7 cellular contexts compared by ENCODE assay signal in genomic region chr15:66698318-66698961, GRCh38. TPM values are rescaled to one million over a fixed set of nuclear protein-coding genes. Genes with fewer than 3 reads are reported as not detected.
DNase-seq lines count a peak whose midpoint lies in the region; ATAC-seq and TF ChIP-seq lines count a peak whose summit lies in the region.

No MANE protein-coding gene starts in this region.

- H3K4me3 ChIP-seq in IMR-90 (ENCODE audit: insufficient read depth, low read depth, low read length), result no peak overlapping the region
- no peak overlapping the region for H3K4me3 ChIP-seq in fibroblast of the aortic adventitia (ENCODE audit: low read depth, low read length)
- no peak overlapping the region for H3K4me3 ChIP-seq in parathyroid adenoma (ENCODE audit: low read depth, low read length)

- TF ChIP-seq CTCF in IMR-90 (conservative IDR thresholded peaks at IDR 0.05; ENCODE audit: low read depth, low read length), result peak; percentile 80
- TF ChIP-seq CTCF in fibroblast of the aortic adventitia (IDR thresholded peaks at IDR 0.05; ENCODE audit: insufficient read depth, low read length), result peak; percentile 95
- TF ChIP-seq CTCF in parathyroid adenoma (IDR thresholded peaks at IDR 0.05), result peak; percentile 61

- no peak overlapping the region for H2BK15ac ChIP-seq in IMR-90 (ENCODE audit: low read depth, low read length)

- H3K27me3 ChIP-seq in IMR-90 (ENCODE audit: control insufficient read depth, insufficient read depth, low read length) (no peaks in the 10 kb centered on the region), parathyroid adenoma (ENCODE audit: control insufficient read depth, insufficient read depth, low read length) (no peaks in the 10 kb centered on the region)

- no peaks in the 10 kb centered on the region for H3K79me2 ChIP-seq in parathyroid adenoma

- POLR2A ChIA-PET in IMR-90 (lab: Charles Lee; ENCODE audit: unreplicated experiment), result no interaction called here

- TF ChIP-seq POLR2A in IMR-90 (IDR thresholded peaks at IDR 0.05; ENCODE audit: low read depth, low read length), result no peak

- no peak overlapping the region for H3K56ac ChIP-seq in IMR-90 (ENCODE audit: extremely low read depth, insufficient read depth, low read length)

- H3K79me1 ChIP-seq in IMR-90 (ENCODE audit: low read depth in 1 of 2, low read length in 2 of 2), result no peaks in the 10 kb centered on the region

- in situ Hi-C loops in IMR-90 (cut with MboI; ENCODE audit: low sequenced_read_pairs), result loop anchor here (5.0 kb wide), 1 partner anchor 86 kb away; no protein-coding TSS in a partner anchor

- H3K36me3 ChIP-seq in IMR-90 (ENCODE audit: control insufficient read depth, insufficient read depth, low read length) (no peaks in the 10 kb centered on the region), parathyroid adenoma (ENCODE audit: control insufficient read depth, insufficient read depth, low read length) (no peaks in the 10 kb centered on the region)

- H3K4me1 ChIP-seq in IMR-90 (ENCODE audit: control insufficient read depth, insufficient read depth, low read length), result no peaks in the 10 kb centered on the region
- no peaks in the 10 kb centered on the region for H3K4me1 ChIP-seq in parathyroid adenoma

- no TSS peak for BruUV-seq in IMR-90 (replicated peaks; lab: Mats Ljungman, UMichigan)

- H2AFZ ChIP-seq in IMR-90 (replicated peaks; ENCODE audit: low read length, poor library complexity) (peak overlapping the region; percentile 48), parathyroid adenoma (peak overlapping the region; percentile 33)

- CTCF ChIA-PET in IMR-90 (lab: Yijun Ruan, JAX), result interaction anchor here (0.6 to 1.4 kb wide), 4 partner anchors 19 to 159 kb away, joined by 3 to 4 read pairs (median 3); no protein-coding TSS in a partner anchor

- H2BK120ac ChIP-seq in IMR-90 (ENCODE audit: low read depth, low read length), result no peak overlapping the region

- no peak overlapping the region for H3K4ac ChIP-seq in IMR-90 (ENCODE audit: low read depth, low read length)

- no peak overlapping the region for H4K5ac ChIP-seq in IMR-90 (ENCODE audit: low read depth, low read length)

- dilution Hi-C loops in IMR-90 (cut with HindIII; ENCODE audit: low sequenced_read_pairs, unreplicated experiment), result no loop called here

- ATAC-seq in IMR-90 (ENCODE audit: low read depth) (peak; percentile 31), GM19351 (IDR thresholded peaks at IDR 0.05; ENCODE audit: unreplicated experiment) (no peak)

- peaks cover 6% of the 10 kb centered on the region; the same call in 1 of the 2 replicates for H4K20me1 ChIP-seq in IMR-90 (ENCODE audit: insufficient read depth, low read length)

- H3K9ac ChIP-seq in IMR-90 (ENCODE audit: low read depth, low read length) (no peak overlapping the region), parathyroid adenoma (no peak overlapping the region)

- peak; percentile 83 for TF ChIP-seq RAD21 in IMR-90 (IDR thresholded peaks at IDR 0.05; ENCODE audit: low read length)

- peak; percentile 86 for DNase-seq in ELF-1 (ENCODE audit: low read depth, low spot score)
- peak; percentile 56 for DNase-seq in IMR-90
- DNase-seq in SKM-1 treated with dmso at 0.1 percent for 144 hours (lab: John Stamatoyannopoulos, UW; ENCODE audit: unreplicated experiment), result peak; percentile 65
- DNase-seq in fibroblast of the aortic adventitia (ENCODE audit: low read depth), result peak; percentile 82
- DNase-seq in NCI-H2029 treated with DMSO at 0.1 percent for 48 hours (lab: John Stamatoyannopoulos, UW), result no peak

- H2BK5ac ChIP-seq in IMR-90 (ENCODE audit: low read depth, low read length, poor library complexity, severe bottlenecking), result no peak overlapping the region

- intact Hi-C loops in IMR-90 (cut with micrococcal nuclease), result loop anchor here (1.0 kb wide), 2 partner anchors 79 to 95 kb away; no protein-coding TSS in a partner anchor

- H4K8ac ChIP-seq in IMR-90 (ENCODE audit: low read depth in 2 of 2, low read length in 2 of 2), result no peak overlapping the region

- 69% methylated on average over 2 of the region's 6 CpGs; no CpG with 5 or more reads in 1 of the 2 experiments for WGBS in IMR-90 (ENCODE audit: extremely low coverage in 2 of 2, insufficient read length in 1 of 2), 2 experiments

- H2BK20ac ChIP-seq in IMR-90 (ENCODE audit: low read depth, low read length), result no peak overlapping the region

- H2AK9ac ChIP-seq in IMR-90 (replicated peaks; ENCODE audit: low read depth, low read length, poor library complexity), result no peak overlapping the region

- no peak overlapping the region for H3K27ac ChIP-seq in IMR-90 (ENCODE audit: insufficient read depth, low read length)
- H3K27ac ChIP-seq in parathyroid adenoma, result peak overlapping the region; percentile 29

- no peak overlapping the region for H3K4me2 ChIP-seq in IMR-90 (ENCODE audit: low read depth, low read length)
- H3K4me2 ChIP-seq in parathyroid adenoma (ENCODE audit: low read length), result no peak overlapping the region

- no peak overlapping the region for H3K14ac ChIP-seq in IMR-90 (replicated peaks; ENCODE audit: low read depth, low read length)

- H3K9me1 ChIP-seq in IMR-90 (ENCODE audit: insufficient read depth, low read length), result no peaks in the 10 kb centered on the region

- no peaks in the 10 kb centered on the region for H3K9me3 ChIP-seq in IMR-90 (ENCODE audit: control insufficient read depth, insufficient read depth, low read length)
- no peaks in the 10 kb centered on the region for H3K9me3 ChIP-seq in parathyroid adenoma (ENCODE audit: control insufficient read depth, low read length)

- H3K23ac ChIP-seq in IMR-90 (ENCODE audit: low read depth, low read length), result no peak overlapping the region

- no peak overlapping the region for H3K18ac ChIP-seq in IMR-90 (ENCODE audit: low read depth, low read length)

- no peak overlapping the region for H4K91ac ChIP-seq in IMR-90 (ENCODE audit: insufficient read depth, low read depth, low read length)

- 0 out of 2 replicates have a peak overlapping the region, but pooled peaks have one; percentile 20 for H2AK5ac ChIP-seq in IMR-90 (ENCODE audit: low read depth, low read length)

TF ChIP-seq in IMR-90, 13 proteins besides CTCF, POLR2A, EP300 and RAD21:
- TF ChIP-seq MAZ (IDR thresholded peaks at IDR 0.05; ENCODE audit: borderline replicate concordance, low read depth, low read length) (peak; percentile 44; the same call in 1 of the 2 replicates), ELK1 (IDR thresholded peaks at IDR 0.05; ENCODE audit: borderline replicate concordance, low read depth, low read length) (no peak), SMC3 (IDR thresholded peaks at IDR 0.05; ENCODE audit: low read depth, low read length) (peak; percentile 89)

RNA-seq across cellular contexts. Expression of gene SMAD6, which starts 3.6 kb away (rescaled TPM):
- 3.6 and 4.8 TPM in 2 replicates for total RNA-seq in IMR-90 (2012; rRNA removed)
- 8.5 and 13.6 TPM in 2 replicates for polyA plus RNA-seq in IMR-90 (2012; rRNA removed)
- 4.7 and 9.3 TPM in 2 replicates for polyA plus RNA-seq in IMR-90 (2012; cell fraction: cytosol; rRNA removed)
- 17.3 and 42.6 TPM in 2 replicates for polyA plus RNA-seq in IMR-90 (2012; cell fraction: nucleus; rRNA removed; ENCODE audit: low replicate concordance)
- 17.4 and 27.2 TPM in 2 replicates for total RNA-seq in fibroblast of the aortic adventitia (ENCODE audit: low replicate concordance)
